ENCODE assay signal across 8 cellular contexts in the genomic region with DNA sequence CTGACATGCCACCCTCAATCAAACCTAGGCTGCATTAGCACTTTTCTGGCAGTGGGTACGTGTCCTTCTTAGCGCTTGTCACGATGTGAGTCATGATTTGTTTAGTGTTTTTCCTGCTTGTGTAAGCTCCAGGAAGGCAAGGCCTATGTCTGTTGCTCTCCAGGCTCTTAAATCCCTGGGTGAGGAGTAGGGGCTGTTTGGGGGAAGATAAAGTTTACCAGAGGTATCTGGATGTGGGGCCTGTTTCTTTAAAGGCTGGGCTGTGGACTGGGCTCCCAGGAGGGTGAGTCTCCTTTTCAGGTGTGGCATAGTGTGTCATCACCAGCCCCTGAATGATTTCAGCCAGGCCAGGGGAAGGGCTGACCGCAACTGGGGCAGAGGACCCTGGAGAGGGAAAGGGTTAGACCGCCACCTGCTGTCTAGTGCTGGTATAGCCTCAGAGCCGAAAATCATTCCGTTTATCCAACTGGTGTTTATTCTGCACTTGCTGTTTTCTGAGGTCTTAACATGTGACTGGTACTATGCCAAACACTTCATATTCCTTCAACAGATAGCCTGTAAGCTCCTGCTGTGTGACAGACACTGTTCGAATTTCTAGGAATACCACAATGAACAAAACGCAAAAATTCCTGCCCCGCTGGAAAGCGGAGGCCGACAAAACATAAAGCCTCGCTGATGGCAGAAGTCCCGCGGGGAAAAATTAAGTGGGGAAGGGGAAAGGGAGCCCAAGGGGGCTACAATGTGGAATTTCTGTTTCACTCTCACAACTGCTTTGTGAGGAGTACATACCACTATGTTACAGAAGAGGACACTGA. TPM values are rescaled to one million over a fixed set of nuclear protein-coding genes. Genes with fewer than 3 reads are reported as not detected.
A peak's percentile ranks its signal among the peaks of the same experiment; 100 is the strongest.
DNase-seq lines count a peak whose midpoint lies in the region; ATAC-seq and TF ChIP-seq lines count a peak whose summit lies in the region.

No MANE protein-coding gene starts in this region.

- no peaks in the 10 kb centered on the region for H3K9me3 Mint-ChIP-seq in CD8-positive, alpha-beta T cell
- H3K9me3 Mint-ChIP-seq in activated CD4-positive, alpha-beta memory T cell treated with anti-CD3 and anti-CD28 coated beads, Interleukin-2, amount 10 ng/mL, durations not matched to agents 7 days and 5 days, result no peaks in the 10 kb centered on the region
- H3K9me3 Mint-ChIP-seq in effector memory CD8-positive, alpha-beta T cell, result no peaks in the 10 kb centered on the region
- no peaks in the 10 kb centered on the region for H3K9me3 Mint-ChIP-seq in mesothelial cell of epicardium

- no peaks in the 10 kb centered on the region for H3K4me1 ChIP-seq in CD8-positive, alpha-beta T cell (ENCODE audit: insufficient read depth, low read length)
- no peaks in the 10 kb centered on the region for H3K4me1 ChIP-seq in HAP-1

- in situ Hi-C loops in HAP-1 (cut with MboI; ENCODE audit: low sequenced_read_pairs), result no loop called here

- no peaks in the 10 kb centered on the region for H3K27me3 ChIP-seq in CD8-positive, alpha-beta T cell (ENCODE audit: insufficient read depth, low read length)
- H3K27me3 ChIP-seq in HAP-1 (ENCODE audit: low read depth), result no peaks in the 10 kb centered on the region

- DNase-seq in CD8-positive, alpha-beta T cell, result peak; percentile 27 to 78 (median 54)
- DNase-seq in HAP-1 (ENCODE audit: low spot score in 2 of 2) (peak; percentile 30 to 81), NCI-H82 treated with DMSO at 0.1 percent for 48 hours (lab: John Stamatoyannopoulos, UW; ENCODE audit: unreplicated experiment) (peak; percentile 24), mesothelial cell of epicardium (ENCODE audit: low spot score in 2 of 2, unreplicated experiment in 2 of 2) (peak; percentile 40 to 83)
- peak; percentile 71 for DNase-seq in activated CD4-positive, alpha-beta memory T cell treated with anti-CD3 and anti-CD28 coated beads, Interleukin-2, amount 10 ng/mL, durations not matched to agents 7 days and 5 days
- DNase-seq in effector memory CD8-positive, alpha-beta T cell, result peak; percentile 60 to 62 (median 61)
- peak; percentile 47 to 53 for DNase-seq in stimulated activated CD8-positive, alpha-beta memory T cell treated with anti-CD3 and anti-CD28 coated beads, Interleukin-15, amount 100 ng/mL, for 48 hours (ENCODE audit: low read depth in 2 of 2)

- no peaks in the 10 kb centered on the region for H3K4me1 Mint-ChIP-seq in CD8-positive, alpha-beta T cell (ENCODE audit: low read depth)
- H3K4me1 Mint-ChIP-seq in activated CD4-positive, alpha-beta memory T cell treated with anti-CD3 and anti-CD28 coated beads, Interleukin-2, amount 10 ng/mL, durations not matched to agents 7 days and 5 days, result peaks cover 9% of the 10 kb centered on the region
- peaks cover 7 to 10% of the 10 kb centered on the region in 2 donors for H3K4me1 Mint-ChIP-seq in effector memory CD8-positive, alpha-beta T cell (ENCODE audit: low read depth in 2 of 2)
- no peaks in the 10 kb centered on the region for H3K4me1 Mint-ChIP-seq in mesothelial cell of epicardium

- POLR2A ChIA-PET in CD8-positive, alpha-beta T cell (lab: Charles Lee), result interaction anchor here (0.6 kb wide), 1 partner anchor 9 kb away, joined by 3 read pairs; no protein-coding TSS in a partner anchor
- POLR2A ChIA-PET in activated CD4-positive, alpha-beta memory T cell treated with anti-CD3 and anti-CD28 coated beads, Interleukin-2, amount 10 ng/mL, durations not matched to agents 7 days and 5 days (lab: Charles Lee), result no interaction called here

- peak; percentile 77 for ATAC-seq in CD8-positive, alpha-beta T cell
- peak; percentile 92 for ATAC-seq in effector memory CD8-positive, alpha-beta T cell (replicated peaks)
- ATAC-seq in GM19023 (IDR thresholded peaks at IDR 0.05; ENCODE audit: unreplicated experiment), result no peak

- CTCF ChIA-PET in CD8-positive, alpha-beta T cell (lab: Charles Lee), result interaction anchor here (0.5 to 5.0 kb wide), 15 partner anchors 9 to 622 kb away, joined by 3 to 59 read pairs (median 3); no protein-coding TSS in a partner anchor
- CTCF ChIA-PET in activated CD4-positive, alpha-beta memory T cell treated with anti-CD3 and anti-CD28 coated beads, Interleukin-2, amount 10 ng/mL, durations not matched to agents 7 days and 5 days (lab: Charles Lee), result interaction anchor here (0.6 to 4.0 kb wide), 14 partner anchors 9 to 366 kb away, joined by 3 to 27 read pairs (median 4); partner anchors contain the start of gene FABP3

- no peaks in the 10 kb centered on the region for H3K36me3 Mint-ChIP-seq in CD8-positive, alpha-beta T cell
- H3K36me3 Mint-ChIP-seq in activated CD4-positive, alpha-beta memory T cell treated with anti-CD3 and anti-CD28 coated beads, Interleukin-2, amount 10 ng/mL, durations not matched to agents 7 days and 5 days (ENCODE audit: low read depth), result no peaks in the 10 kb centered on the region
- H3K36me3 Mint-ChIP-seq in effector memory CD8-positive, alpha-beta T cell (ENCODE audit: insufficient read depth), result no peaks in the 10 kb centered on the region
- peaks cover 4% of the 10 kb centered on the region for H3K36me3 Mint-ChIP-seq in mesothelial cell of epicardium

- intact Hi-C loops in CD8-positive, alpha-beta T cell (cut with DNase I, micrococcal nuclease), result loop anchor here (1.0 to 10.0 kb wide), 5 partner anchors 28 to 708 kb away; no protein-coding TSS in a partner anchor

- H3K9me3 ChIP-seq in CD8-positive, alpha-beta T cell (ENCODE audit: low read length), result no peaks in the 10 kb centered on the region
- H3K9me3 ChIP-seq in HAP-1, result no peaks in the 10 kb centered on the region; the same call in 1 of the 2 replicates

- H3K4me3 Mint-ChIP-seq in CD8-positive, alpha-beta T cell, result no peak overlapping the region
- no peak overlapping the region for H3K4me3 Mint-ChIP-seq in activated CD4-positive, alpha-beta memory T cell treated with anti-CD3 and anti-CD28 coated beads, Interleukin-2, amount 10 ng/mL, durations not matched to agents 7 days and 5 days
- H3K4me3 Mint-ChIP-seq in effector memory CD8-positive, alpha-beta T cell, result no peak overlapping the region
- no peak overlapping the region for H3K4me3 Mint-ChIP-seq in mesothelial cell of epicardium

- H3K36me3 ChIP-seq in CD8-positive, alpha-beta T cell (ENCODE audit: insufficient read depth, low read length), result no peaks in the 10 kb centered on the region
- H3K36me3 ChIP-seq in HAP-1 (replicated peaks), result no peaks in the 10 kb centered on the region

- no peak overlapping the region for H3K4me3 ChIP-seq in CD8-positive, alpha-beta T cell (ENCODE audit: low read depth, low read length)
- H3K4me3 ChIP-seq in HAP-1, result no peak overlapping the region

- TF ChIP-seq CTCF in CD8-positive, alpha-beta T cell (IDR thresholded peaks at IDR 0.05), result peak; percentile 86
- TF ChIP-seq CTCF in mesothelial cell of epicardium (IDR thresholded peaks at IDR 0.05; ENCODE audit: unreplicated experiment), result peak; percentile 85

- no peak overlapping the region for H3K27ac ChIP-seq in CD8-positive, alpha-beta T cell (ENCODE audit: low read depth, low read length)

- peaks cover 24% of the 10 kb centered on the region for H3K27me3 Mint-ChIP-seq in CD8-positive, alpha-beta T cell (ENCODE audit: low read depth)
- peaks cover 22% of the 10 kb centered on the region for H3K27me3 Mint-ChIP-seq in activated CD4-positive, alpha-beta memory T cell treated with anti-CD3 and anti-CD28 coated beads, Interleukin-2, amount 10 ng/mL, durations not matched to agents 7 days and 5 days
- H3K27me3 Mint-ChIP-seq in effector memory CD8-positive, alpha-beta T cell, result peaks cover 40 to 69% of the 10 kb centered on the region in 2 donors
- H3K27me3 Mint-ChIP-seq in mesothelial cell of epicardium (ENCODE audit: low read depth), result no peaks in the 10 kb centered on the region

- no peak overlapping the region for H3K27ac Mint-ChIP-seq in CD8-positive, alpha-beta T cell
- H3K27ac Mint-ChIP-seq in activated CD4-positive, alpha-beta memory T cell treated with anti-CD3 and anti-CD28 coated beads, Interleukin-2, amount 10 ng/mL, durations not matched to agents 7 days and 5 days, result no peak overlapping the region
- no peak overlapping the region for H3K27ac Mint-ChIP-seq in effector memory CD8-positive, alpha-beta T cell
- peak overlapping the region; percentile 20 for H3K27ac Mint-ChIP-seq in mesothelial cell of epicardium

RNA-seq across cellular contexts. Expression of gene SERINC2, which starts 9.7 kb away (rescaled TPM):
- not detected for total RNA-seq in CD8-positive, alpha-beta T cell
- total RNA-seq in activated CD4-positive, alpha-beta memory T cell treated with anti-CD3 and anti-CD28 coated beads, Interleukin-2, amount 10 ng/mL, durations not matched to agents 7 days and 5 days, result under 1 TPM; 0.10 to 0.13 TPM
- total RNA-seq in mesothelial cell of epicardium, result 45.4 to 49.1 TPM (median 47.1 TPM) in 3 replicates

RNA-seq across cellular contexts. Expression of gene FABP3, which starts 49.8 kb away (rescaled TPM):
- not detected for total RNA-seq in CD8-positive, alpha-beta T cell
- total RNA-seq in activated CD4-positive, alpha-beta memory T cell treated with anti-CD3 and anti-CD28 coated beads, Interleukin-2, amount 10 ng/mL, durations not matched to agents 7 days and 5 days, result not detected
- 4.5 to 6.7 TPM (median 4.6 TPM) in 3 replicates for total RNA-seq in mesothelial cell of epicardium

Comparison
In these comparisons a context has a peak if more than half of its experiments do, and no peak if none do; other contexts are left out.
1. RNA of gene SERINC2, which starts 9.7 kb away (total RNA-seq): 45.4 to 49.1 TPM in mesothelial cell of epicardium; 0.10 to 0.13 TPM in activated CD4-positive, alpha-beta memory T cell treated with anti-CD3 and anti-CD28 coated beads, Interleukin-2, amount 10 ng/mL, durations not matched to agents 7 days and 5 days and not detected in CD8-positive, alpha-beta T cell; every median in the first group is over 10 times any median in the second.
2. Peak in every context shown above with its lines, with median percentiles within 50 percentile points of each other: DNase-seq.